Comparison of ENCODE assay signal across 8 cellular contexts in genomic region chr2:46943881-46944798, GRCh38. TPM values are rescaled to one million over a fixed set of nuclear protein-coding genes. Genes with fewer than 3 reads are reported as not detected.
A peak's percentile ranks its signal among the peaks of the same experiment; 100 is the strongest.
DNase-seq lines count a peak whose midpoint lies in the region; ATAC-seq, FAIRE-seq and TF ChIP-seq lines count a peak whose summit lies in the region.

No MANE protein-coding gene starts in this region.

- in situ Hi-C loops in transverse colon (cut with MboI; ENCODE audit: low pct_ligation_motif_present in 1 of 4, low pct_unique_long_range_greater_than_20kb in 1 of 4, low sequenced_read_pairs in 3 of 4): no loop called here

- peak; percentile 39 for ATAC-seq in HG02852 (IDR thresholded peaks at IDR 0.05; ENCODE audit: unreplicated experiment)
- no peak for ATAC-seq in HG03159 (IDR thresholded peaks at IDR 0.05; ENCODE audit: unreplicated experiment)

- WGBS in transverse colon (ENCODE audit: low coverage in 1 of 2), 2 donors: 78 to 81% methylated on average over 5 to 9 of the region's 9 CpGs

- H3K4me1 ChIP-seq in transverse colon: peaks cover 12 to 54% (median 35%) of the 10 kb centered on the region in 4 donors

- H3K36me3 ChIP-seq in transverse colon: no peaks in the 10 kb centered on the region

- H3K9me3 ChIP-seq in transverse colon: no peaks in the 10 kb centered on the region

- peak; percentile 82 for FAIRE-seq in GM12891 (lab: Jason Lieb, UNC)

- intact Hi-C loops in transverse colon (cut with DNase I; ENCODE audit: low total_unique reads): no loop called here

- no peak for TF ChIP-seq CTCF in transverse colon (IDR thresholded peaks at IDR 0.05)

- peak; percentile 51 for DNase-seq in GM12891 (ENCODE audit: insufficient read length, low spot score)
- DNase-seq in activated CD4-positive, alpha-beta T cell treated with anti-CD3 and anti-CD28 coated beads for 24 hours (ENCODE audit: low read depth in 2 of 2): peak; percentile 43 to 47
- peak; percentile 20 for DNase-seq in fibroblast of peridontal ligament (ENCODE audit: extremely low read depth)
- DNase-seq in transverse colon: no peak
- no peak for DNase-seq in T1000 (lab: John Stamatoyannopoulos, UW)
- DNase-seq in 8988T: no peak

- TF ChIP-seq POLR2A in GM12891 (IDR thresholded peaks at IDR 0.05; ENCODE audit: low read depth, low read length): peak; percentile 82
- TF ChIP-seq POLR2A in transverse colon (IDR thresholded peaks at IDR 0.05): no peak

- H3K4me3 ChIP-seq in transverse colon: no peak overlapping the region

- peak overlapping the region; percentile 13 to 92 (median 56) for H3K27ac ChIP-seq in transverse colon

- TF ChIP-seq EP300 in transverse colon (IDR thresholded peaks at IDR 0.05; ENCODE audit: low read depth): no peak

- no peaks in the 10 kb centered on the region for H3K27me3 ChIP-seq in transverse colon

TF ChIP-seq in GM12891, 5 proteins besides CTCF, POLR2A, EP300 and RAD21:
- TF ChIP-seq TAF1 (IDR thresholded peaks at IDR 0.05; ENCODE audit: low read depth, low read length): peak; percentile 37; the same call in 1 of the 2 replicates
- TF ChIP-seq POLR2AphosphoS5 (IDR thresholded peaks at IDR 0.05; ENCODE audit: low read depth, low read length): peak; percentile 52; the same call in 1 of the 2 replicates
- TF ChIP-seq PAX5 (IDR thresholded peaks at IDR 0.05; ENCODE audit: insufficient read depth, low read length, severe bottlenecking): no peak
- no peak for TF ChIP-seq SPI1 (IDR thresholded peaks at IDR 0.05; ENCODE audit: low read depth, low read length)
- TF ChIP-seq POU2F2 (IDR thresholded peaks at IDR 0.05; ENCODE audit: low read depth, low read length): no peak
TF ChIP-seq in GM12891: peak in this region for 2.

RNA-seq across cellular contexts. Expression of gene TTC7A, which starts 3.1 kb away (rescaled TPM):
- 15.0 TPM for polyA plus RNA-seq in GM12891 (2012; ENCODE audit: low read depth, missing spikeins)
- total RNA-seq in transverse colon: 100 to 1,000 TPM in 1 of 4 donors, 10 to 100 TPM in 3; 40.2 to 212 (median 51.2) TPM

RNA-seq across cellular contexts. Expression of gene MCFD2, which starts 28.5 kb away (rescaled TPM):
- 19.8 TPM for polyA plus RNA-seq in GM12891 (2012; ENCODE audit: low read depth, missing spikeins)
- 10 to 100 TPM; 14.5 to 40.1 (median 26.8) TPM for total RNA-seq in transverse colon

Comparison
In these comparisons a context has a peak if more than half of its experiments do, and no peak if none do; other contexts are left out.
1. DNase-seq: peak in GM12891 (single experiment), activated CD4-positive, alpha-beta T cell treated with anti-CD3 and anti-CD28 coated beads for 24 hours (2 of 2) and fibroblast of peridontal ligament (single experiment); none in transverse colon (single experiment), T1000 (single experiment) and 8988T (single experiment).